7 cellular contexts compared by ENCODE assay signal in genomic region chr1:184957901-184958300, GRCh38. TPM values are rescaled to one million over a fixed set of nuclear protein-coding genes. Genes with fewer than 3 reads are reported as not detected.
DNase-seq lines count a peak whose midpoint lies in the region; ATAC-seq and TF ChIP-seq lines count a peak whose summit lies in the region.
"Not testable (repeated sequence)": the region's sequence is repeated elsewhere in the genome, so short reads cannot be mapped to it uniquely, and the experiment has no call there.

No MANE protein-coding gene starts in this region.

- peak overlapping the region; percentile 82 for H2BK20ac ChIP-seq in IMR-90 (ENCODE audit: low read depth, low read length)

- intact Hi-C loops in IMR-90 (cut with micrococcal nuclease); left ventricle myocardium inferior (cut with micrococcal nuclease): not testable (repeated sequence)
- intact Hi-C loops in ascending aorta (cut with DNase I) (loop anchor here (10.0 kb wide), 1 partner anchor 1643 kb away; no protein-coding TSS in a partner anchor), aorta (cut with DNase I) (loop anchor here (5.0 kb wide), 2 partner anchors 56 to 61 kb away; no protein-coding TSS in a partner anchor)

- POLR2A ChIA-PET in IMR-90 (lab: Charles Lee; ENCODE audit: unreplicated experiment) = interaction anchor here (0.5 kb wide), 1 partner anchor 674 kb away, joined by 3 read pairs; no protein-coding TSS in a partner anchor

- H4K20me1 ChIP-seq in IMR-90 (ENCODE audit: insufficient read depth, low read length) = not testable (repeated sequence)

- H3K9me3 ChIP-seq in IMR-90 (ENCODE audit: control insufficient read depth, insufficient read depth, low read length); ascending aorta; gastroesophageal sphincter; left ventricle myocardium inferior (replicated peaks); muscle layer of duodenum (ENCODE audit: control insufficient read depth in 1 of 2, low read length in 2 of 2); skeletal muscle tissue (ENCODE audit: control insufficient read depth in 3 of 3, low read length in 3 of 3); aorta (ENCODE audit: control insufficient read depth, low read length): not testable (repeated sequence)

- WGBS in IMR-90 (ENCODE audit: extremely low coverage in 2 of 2, insufficient read length in 1 of 2), 2 experiments = no CpG with 5 or more reads among the region's 2 CpGs
- 67% methylated on average over 1 of the region's 2 CpGs; no CpG with 5 or more reads in 1 of the 2 donors for WGBS in gastroesophageal sphincter (ENCODE audit: low coverage in 1 of 2), 2 donors
- WGBS in aorta, 2 donors = 40 to 46% methylated on average over 2 of the region's 2 CpGs

- H3K14ac ChIP-seq in IMR-90 (replicated peaks; ENCODE audit: low read depth, low read length) = not testable (repeated sequence)

- TF ChIP-seq RAD21 in IMR-90 (IDR thresholded peaks at IDR 0.05; ENCODE audit: low read length) = not testable (repeated sequence)

- peak overlapping the region; percentile 79 for H2BK5ac ChIP-seq in IMR-90 (ENCODE audit: low read depth, low read length, poor library complexity, severe bottlenecking)

- not testable (repeated sequence) for H3K9ac ChIP-seq in IMR-90 (ENCODE audit: low read depth, low read length); skeletal muscle tissue (ENCODE audit: low read depth in 1 of 3, low read length in 3 of 3)

- not testable (repeated sequence) for DNase-seq in IMR-90; ascending aorta (ENCODE audit: low spot score in 2 of 2); left ventricle myocardium inferior
- DNase-seq in aorta = peak in 1 of 2 donors; percentile 44

- CTCF ChIA-PET in IMR-90 (lab: Yijun Ruan, JAX) = interaction anchor here (1.1 to 1.8 kb wide), 2 partner anchors 11 to 55 kb away, joined by 3 to 5 read pairs; no protein-coding TSS in a partner anchor

- H3K36me3 ChIP-seq in IMR-90 (ENCODE audit: control insufficient read depth, insufficient read depth, low read length); ascending aorta; left ventricle myocardium inferior; muscle layer of duodenum (ENCODE audit: control insufficient read depth in 1 of 2, insufficient read depth in 2 of 2, low read length in 2 of 2); skeletal muscle tissue (ENCODE audit: control insufficient read depth in 3 of 3, insufficient read depth in 3 of 3, low read length in 3 of 3); aorta (ENCODE audit: control insufficient read depth in 1 of 2, insufficient read depth in 2 of 2, low read length in 1 of 2): not testable (repeated sequence)
- H3K36me3 ChIP-seq in gastroesophageal sphincter = peaks cover 0 to 11% of the 10 kb centered on the region in 2 donors

- dilution Hi-C loops in IMR-90 (cut with HindIII; ENCODE audit: low sequenced_read_pairs, unreplicated experiment) = not testable (repeated sequence)

- H3K9me1 ChIP-seq in IMR-90 (ENCODE audit: insufficient read depth, low read length) = not testable (repeated sequence)

- not testable (repeated sequence) for H3K27me3 ChIP-seq in IMR-90 (ENCODE audit: control insufficient read depth, insufficient read depth, low read length); ascending aorta; gastroesophageal sphincter; left ventricle myocardium inferior (ENCODE audit: low read depth); muscle layer of duodenum (ENCODE audit: low read depth, low read length); skeletal muscle tissue (ENCODE audit: control insufficient read depth in 3 of 3, insufficient read depth in 3 of 3, low read length in 3 of 3); aorta (ENCODE audit: control insufficient read depth in 1 of 2, insufficient read depth in 2 of 2, low read length in 1 of 2)

- peak overlapping the region; percentile 50 for H2AK5ac ChIP-seq in IMR-90 (ENCODE audit: low read depth, low read length)

- peaks cover 17 to 53% of the 10 kb centered on the region in 2 experiments for H3K79me1 ChIP-seq in IMR-90 (ENCODE audit: low read depth in 1 of 2, low read length in 2 of 2)

- peak overlapping the region; percentile 9; the same call in 1 of the 2 replicates for H3K18ac ChIP-seq in IMR-90 (ENCODE audit: low read depth, low read length)

- H3K4ac ChIP-seq in IMR-90 (ENCODE audit: low read depth, low read length) = peak overlapping the region; percentile 57

- H3K56ac ChIP-seq in IMR-90 (ENCODE audit: extremely low read depth, insufficient read depth, low read length) = not testable (repeated sequence)

- BruUV-seq in IMR-90 (replicated peaks; lab: Mats Ljungman, UMichigan) = not testable (repeated sequence)

- H4K5ac ChIP-seq in IMR-90 (ENCODE audit: low read depth, low read length) = peak overlapping the region; percentile 12; the same call in 1 of the 2 replicates

- not testable (repeated sequence) for H2AK9ac ChIP-seq in IMR-90 (replicated peaks; ENCODE audit: low read depth, low read length, poor library complexity)

- H3K4me3 ChIP-seq in IMR-90 (ENCODE audit: insufficient read depth, low read depth, low read length); ascending aorta; gastroesophageal sphincter; left ventricle myocardium inferior; muscle layer of duodenum (ENCODE audit: low read depth in 1 of 2, low read length in 2 of 2); skeletal muscle tissue (ENCODE audit: low read length in 3 of 3); aorta (ENCODE audit: low read length in 2 of 2): not testable (repeated sequence)

- peak overlapping the region; percentile 42; the same call in 1 of the 2 replicates for H4K91ac ChIP-seq in IMR-90 (ENCODE audit: insufficient read depth, low read depth, low read length)

- peak overlapping the region; percentile 82 for H2BK120ac ChIP-seq in IMR-90 (ENCODE audit: low read depth, low read length)

- not testable (repeated sequence) for TF ChIP-seq CTCF in IMR-90 (conservative IDR thresholded peaks at IDR 0.05; ENCODE audit: low read depth, low read length); ascending aorta (IDR thresholded peaks at IDR 0.05); gastroesophageal sphincter (IDR thresholded peaks at IDR 0.05); left ventricle myocardium inferior (IDR thresholded peaks at IDR 0.05; ENCODE audit: borderline replicate concordance)

- H4K8ac ChIP-seq in IMR-90 (ENCODE audit: low read depth in 2 of 2, low read length in 2 of 2) = peak overlapping the region in 1 of 2 experiments; percentile 56; a peak in 1 of 4 replicates

- peak overlapping the region; percentile 71 for H3K27ac ChIP-seq in IMR-90 (ENCODE audit: insufficient read depth, low read length)
- H3K27ac ChIP-seq in ascending aorta = peak overlapping the region; percentile 62 to 82
- peak overlapping the region in 3 of 4 donors; percentile 75 to 81 (median 81) for H3K27ac ChIP-seq in gastroesophageal sphincter
- peak overlapping the region; percentile 91 for H3K27ac ChIP-seq in left ventricle myocardium inferior (replicated peaks)
- peak overlapping the region; percentile 19 for H3K27ac ChIP-seq in muscle layer of duodenum (ENCODE audit: low read length)
- peak overlapping the region; percentile 75 for H3K27ac ChIP-seq in skeletal muscle tissue (ENCODE audit: low read depth, low read length)
- H3K27ac ChIP-seq in aorta (ENCODE audit: low read depth in 1 of 2, low read length in 2 of 2) = peak overlapping the region; percentile 18 to 81

- H2AFZ ChIP-seq in IMR-90 (replicated peaks; ENCODE audit: low read length, poor library complexity) = not testable (repeated sequence)

- not testable (repeated sequence) for H3K23ac ChIP-seq in IMR-90 (ENCODE audit: low read depth, low read length)

- TF ChIP-seq POLR2A in IMR-90 (IDR thresholded peaks at IDR 0.05; ENCODE audit: low read depth, low read length); gastroesophageal sphincter (IDR thresholded peaks at IDR 0.05): not testable (repeated sequence)

- TF ChIP-seq EP300 in gastroesophageal sphincter (IDR thresholded peaks at IDR 0.05) = not testable (repeated sequence)

- not testable (repeated sequence) for ATAC-seq in IMR-90 (ENCODE audit: low read depth); gastroesophageal sphincter; aorta (ENCODE audit: low FRiP score)

- H3K4me1 ChIP-seq in IMR-90 (ENCODE audit: control insufficient read depth, insufficient read depth, low read length) = not testable (repeated sequence)
- H3K4me1 ChIP-seq in ascending aorta (peaks cover 2 to 47% of the 10 kb centered on the region in 2 donors), gastroesophageal sphincter (peaks cover 12 to 91% (median 25%) of the 10 kb centered on the region in 3 donors), left ventricle myocardium inferior (peaks cover 81% of the 10 kb centered on the region), muscle layer of duodenum (ENCODE audit: control insufficient read depth in 1 of 2, insufficient read depth in 2 of 2, low read length in 2 of 2) (peaks cover 8 to 25% of the 10 kb centered on the region in 2 donors), skeletal muscle tissue (ENCODE audit: control insufficient read depth in 3 of 3, insufficient read depth in 3 of 3, low read length in 3 of 3) (peaks cover 7 to 22% (median 15%) of the 10 kb centered on the region in 3 donors), aorta (ENCODE audit: control insufficient read depth in 1 of 2, insufficient read depth in 2 of 2, low read length in 2 of 2) (peaks cover 6 to 11% of the 10 kb centered on the region in 2 donors)

- in situ Hi-C loops in IMR-90 (cut with MboI; ENCODE audit: low sequenced_read_pairs) = not testable (repeated sequence)

- not testable (repeated sequence) for H3K4me2 ChIP-seq in IMR-90 (ENCODE audit: low read depth, low read length)

- H2BK15ac ChIP-seq in IMR-90 (ENCODE audit: low read depth, low read length) = peak overlapping the region; percentile 80; the same call in 2 of the 3 replicates

RNA-seq across cellular contexts. Expression of gene NIBAN1, which starts 16.4 kb away (rescaled TPM):
- total RNA-seq in IMR-90 (2012; rRNA removed) (10.0 and 10.3 TPM in 2 replicates), ascending aorta (74.6 TPM), gastroesophageal sphincter (100 to 1,000 TPM; 544 to 589 (median 567) TPM), left ventricle myocardium inferior (248 TPM), skeletal muscle tissue (68.4 TPM), aorta (100 to 1,000 TPM; 185 to 229 TPM)
- polyA plus RNA-seq in IMR-90 (2012; rRNA removed) (3.2 and 4.0 TPM in 2 replicates), aorta (10 to 100 TPM; 54.9 to 71.4 TPM)
- polyA plus RNA-seq in IMR-90 (2012; cell fraction: cytosol; rRNA removed) = 1.6 and 1.8 TPM in 2 replicates
- polyA plus RNA-seq in IMR-90 (2012; cell fraction: nucleus; rRNA removed; ENCODE audit: low replicate concordance) = 0.94 and 4.1 TPM in 2 replicates

Comparison
In these comparisons a context has a peak if more than half of its experiments do, and no peak if none do; other contexts are left out.
1. H3K27ac ChIP-seq: peak in every context shown above with its lines; median percentile 91 in left ventricle myocardium inferior; 81 in gastroesophageal sphincter; 75 in skeletal muscle tissue; 72 in ascending aorta; 71 in IMR-90; 50 in aorta; 19 in muscle layer of duodenum.